15 cellular contexts compared by ENCODE assay signal in genomic region chr3:58531956-58532355, GRCh38. TPM values are rescaled to one million over a fixed set of nuclear protein-coding genes. Genes with fewer than 3 reads are reported as not detected.
A peak's percentile ranks its signal among the peaks of the same experiment; 100 is the strongest.
DNase-seq lines count a peak whose midpoint lies in the region; ATAC-seq, FAIRE-seq and TF ChIP-seq lines count a peak whose summit lies in the region.
"Had no signal": no experiment of that assay in that cellular context is flagged by ENCODE, and none has a peak within 500 bp of the region (broad histone marks: within the 10 kb centered on the region; RNA-seq: fewer than 3 reads in every experiment).

No MANE protein-coding gene starts in this region.

- POLR2A ChIA-PET in activated CD8-positive, alpha-beta T cell treated with anti-CD3 and anti-CD28 coated beads for 36 hours (lab: Charles Lee) = no interaction called here

- H3K27me3 Mint-ChIP-seq in stimulated activated naive CD8-positive, alpha-beta T cell treated with anti-CD3 and anti-CD28 coated beads, Interleukin-15, amount 100 ng/mL, for 72 hours = no peaks in the 10 kb centered on the region
- H3K27me3 Mint-ChIP-seq in astrocyte (ENCODE audit: low read depth, unreplicated experiment) = no peaks in the 10 kb centered on the region
- no peaks in the 10 kb centered on the region for H3K27me3 Mint-ChIP-seq in activated CD8-positive, alpha-beta T cell treated with anti-CD3 and anti-CD28 coated beads for 36 hours
- H3K27me3 Mint-ChIP-seq: progenitor cell of endocrine pancreas; stimulated activated naive B cell treated with anti-CD40 and anti-IgM and Interleukin-4, amounts not matched to agents 10 μg/mL and 1 μg/mL and 100 μg/mL, for 72 hours had no signal

- no peaks in the 10 kb centered on the region for H3K27me3 ChIP-seq in astrocyte (ENCODE audit: insufficient read depth, low read length)
- H3K27me3 ChIP-seq in Peyer's patch = no peaks in the 10 kb centered on the region
- H3K27me3 ChIP-seq: MG63 had no signal

- H3K27ac ChIP-seq in astrocyte (ENCODE audit: low read depth, low read length) = no peak overlapping the region
- no peak overlapping the region for H3K27ac ChIP-seq in Peyer's patch

- H3K36me3 Mint-ChIP-seq in astrocyte (ENCODE audit: low read depth, unreplicated experiment) = peaks cover 3% of the 10 kb centered on the region
- no peaks in the 10 kb centered on the region for H3K36me3 Mint-ChIP-seq in activated CD8-positive, alpha-beta T cell treated with anti-CD3 and anti-CD28 coated beads for 36 hours (ENCODE audit: low read depth)
- H3K36me3 Mint-ChIP-seq: CD8-positive, alpha-beta T cell; stimulated activated naive B cell treated with anti-CD40 and anti-IgM and Interleukin-4, amounts not matched to agents 10 μg/mL and 1 μg/mL and 100 μg/mL, for 72 hours had no signal

- no peak for TF ChIP-seq POLR2A in Peyer's patch (IDR thresholded peaks at IDR 0.05)

- FAIRE-seq in astrocyte (lab: Jason Lieb, UNC) = no peak
- FAIRE-seq in urothelium cell line (lab: Jason Lieb, UNC) = no peak

- intact Hi-C loops in activated CD8-positive, alpha-beta T cell treated with anti-CD3 and anti-CD28 coated beads for 36 hours (cut with micrococcal nuclease) = loop anchor here (2.0 to 10.0 kb wide), 5 partner anchors 40 to 225 kb away; partner anchors contain the start of genes HTD2, KCTD6, PDHB and RPP14

- no peak overlapping the region for H2AFZ ChIP-seq in astrocyte (ENCODE audit: low read depth, low read length)

- peak; percentile 10; the same call in 1 of the 2 replicates for TF ChIP-seq RAD21 in Ishikawa (IDR thresholded peaks at IDR 0.05; ENCODE audit: low read depth)

- TF ChIP-seq EP300 in Ishikawa (IDR thresholded peaks at IDR 0.05; ENCODE audit: borderline replicate concordance) = no peak

- TF ChIP-seq CTCF in astrocyte (IDR thresholded peaks at IDR 0.05; ENCODE audit: insufficient read depth, low read depth, low read length) (peak; percentile 24), Peyer's patch (IDR thresholded peaks at IDR 0.05) (peak in 2 of 6 experiments; percentile 6 to 10)
- no peak for TF ChIP-seq CTCF in activated CD8-positive, alpha-beta T cell treated with anti-CD3 and anti-CD28 coated beads for 36 hours (IDR thresholded peaks at IDR 0.05)

- no peak overlapping the region for H3K27ac Mint-ChIP-seq in stimulated activated naive CD8-positive, alpha-beta T cell treated with anti-CD3 and anti-CD28 coated beads, Interleukin-15, amount 100 ng/mL, for 72 hours
- no peak overlapping the region for H3K27ac Mint-ChIP-seq in astrocyte (ENCODE audit: unreplicated experiment)
- no peak overlapping the region for H3K27ac Mint-ChIP-seq in activated CD8-positive, alpha-beta T cell treated with anti-CD3 and anti-CD28 coated beads for 36 hours
- H3K27ac Mint-ChIP-seq: CD8-positive, alpha-beta T cell had no signal

- no peak overlapping the region for H3K4me3 Mint-ChIP-seq in stimulated activated naive CD8-positive, alpha-beta T cell treated with anti-CD3 and anti-CD28 coated beads, Interleukin-15, amount 100 ng/mL, for 72 hours
- H3K4me3 Mint-ChIP-seq in astrocyte (ENCODE audit: unreplicated experiment) = no peak overlapping the region
- H3K4me3 Mint-ChIP-seq in activated CD8-positive, alpha-beta T cell treated with anti-CD3 and anti-CD28 coated beads for 36 hours = no peak overlapping the region
- H3K4me3 Mint-ChIP-seq: CD8-positive, alpha-beta T cell; stimulated activated naive B cell treated with anti-CD40 and anti-IgM and Interleukin-4, amounts not matched to agents 10 μg/mL and 1 μg/mL and 100 μg/mL, for 72 hours had no signal

- CTCF ChIA-PET in activated CD8-positive, alpha-beta T cell treated with anti-CD3 and anti-CD28 coated beads for 36 hours (lab: Charles Lee) = interaction anchor here (0.6 to 1.6 kb wide), 9 partner anchors 14 to 541 kb away, joined by 3 to 6 read pairs (median 4); no protein-coding TSS in a partner anchor

- ATAC-seq in stimulated activated naive CD8-positive, alpha-beta T cell treated with anti-CD3 and anti-CD28 coated beads, Interleukin-15, Interleukin-2, amounts not matched to agents 100 U/mL and 50 U/mL, for 24 hours = peak; percentile 40
- ATAC-seq in stimulated activated naive CD8-positive, alpha-beta T cell treated with anti-CD3 and anti-CD28 coated beads, Interleukin-15, amount 100 ng/mL, for 72 hours = no peak
- ATAC-seq in activated CD8-positive, alpha-beta T cell treated with anti-CD3 and anti-CD28 coated beads for 36 hours = no peak

- H3K4me1 ChIP-seq in astrocyte (ENCODE audit: insufficient read depth, low read length) (peaks cover 14% of the 10 kb centered on the region), Peyer's patch (peaks cover 0 to 40% (median 4%) of the 10 kb centered on the region in 4 donors)

- DNase-seq in stimulated activated naive CD8-positive, alpha-beta T cell treated with anti-CD3 and anti-CD28 coated beads, Interleukin-15, Interleukin-2, amounts not matched to agents 100 U/mL and 50 U/mL, for 24 hours = no peak
- DNase-seq in stimulated activated naive CD8-positive, alpha-beta T cell treated with anti-CD3 and anti-CD28 coated beads, Interleukin-15, amount 100 ng/mL, for 72 hours = no peak
- DNase-seq in astrocyte (ENCODE audit: low read depth) = no peak
- DNase-seq in urothelium cell line (ENCODE audit: low spot score) = peak; percentile 31
- DNase-seq in Peyer's patch = no peak
- no peak for DNase-seq in activated CD8-positive, alpha-beta T cell treated with anti-CD3 and anti-CD28 coated beads for 36 hours
- no peak for DNase-seq in activated naive CD4-positive, alpha-beta T cell treated with Interleukin-2 at 50 U/mL for 16 hours
- DNase-seq: MG63; NCI-H446 treated with DMSO at 0.1 percent for 48 hours; stimulated activated CD4-positive, alpha-beta T cell treated with anti-CD3 and anti-CD28 coated beads, Interleukin-1b, Interleukin-23, amount 100 ng/mL, for 48 hours had no signal

- no peaks in the 10 kb centered on the region for H3K36me3 ChIP-seq in astrocyte (ENCODE audit: insufficient read depth, low read length)
- H3K36me3 ChIP-seq in Peyer's patch = peaks cover 0 to 64% (median 0%) of the 10 kb centered on the region in 3 donors

- no peaks in the 10 kb centered on the region for H4K20me1 ChIP-seq in astrocyte (ENCODE audit: insufficient read depth, low read length)

- no peak overlapping the region for H3K4me3 ChIP-seq in astrocyte (ENCODE audit: insufficient read depth, low read depth, low read length)
- H3K4me3 ChIP-seq in Peyer's patch = no peak overlapping the region
- H3K4me3 ChIP-seq: MG63 had no signal

- H3K9me3 Mint-ChIP-seq in stimulated activated naive CD8-positive, alpha-beta T cell treated with anti-CD3 and anti-CD28 coated beads, Interleukin-15, amount 100 ng/mL, for 72 hours = no peaks in the 10 kb centered on the region
- H3K9me3 Mint-ChIP-seq in astrocyte (ENCODE audit: unreplicated experiment) = no peaks in the 10 kb centered on the region
- no peaks in the 10 kb centered on the region for H3K9me3 Mint-ChIP-seq in activated CD8-positive, alpha-beta T cell treated with anti-CD3 and anti-CD28 coated beads for 36 hours
- H3K9me3 Mint-ChIP-seq: CD8-positive, alpha-beta T cell; stimulated activated naive B cell treated with anti-CD40 and anti-IgM and Interleukin-4, amounts not matched to agents 10 μg/mL and 1 μg/mL and 100 μg/mL, for 72 hours had no signal

- H3K4me2 ChIP-seq in astrocyte (ENCODE audit: low read length) = no peak overlapping the region

- H3K9me3 ChIP-seq in astrocyte (ENCODE audit: insufficient read depth, low read depth, low read length) (no peaks in the 10 kb centered on the region), Peyer's patch (no peaks in the 10 kb centered on the region)
- H3K9me3 ChIP-seq: MG63 had no signal

- H3K4me1 Mint-ChIP-seq in stimulated activated naive CD8-positive, alpha-beta T cell treated with anti-CD3 and anti-CD28 coated beads, Interleukin-15, amount 100 ng/mL, for 72 hours = peaks cover 27% of the 10 kb centered on the region
- H3K4me1 Mint-ChIP-seq in astrocyte (ENCODE audit: low read depth, unreplicated experiment) = peaks cover 22% of the 10 kb centered on the region
- H3K4me1 Mint-ChIP-seq in activated CD8-positive, alpha-beta T cell treated with anti-CD3 and anti-CD28 coated beads for 36 hours (ENCODE audit: low read depth) = peaks cover 12% of the 10 kb centered on the region

- H3K9ac ChIP-seq in astrocyte (ENCODE audit: low read length) = no peak overlapping the region

- no peaks in the 10 kb centered on the region for H3K79me2 ChIP-seq in astrocyte (ENCODE audit: insufficient read depth, low read length)

TF ChIP-seq in Ishikawa, 13 proteins besides CTCF, POLR2A, EP300 and RAD21:
- TF ChIP-seq EGR1 (IDR thresholded peaks at IDR 0.05) (no peak), NFIC (IDR thresholded peaks at IDR 0.05) (no peak), TEAD4 (IDR thresholded peaks at IDR 0.05) (no peak), CEBPB (IDR thresholded peaks at IDR 0.05) (no peak)

RNA-seq across cellular contexts. Expression of gene ACOX2, which starts 5.0 kb away (rescaled TPM):
- total RNA-seq in astrocyte (2.2 and 2.7 TPM in 2 replicates), Peyer's patch (100 to 1,000 TPM in 3 of 4 donors, 10 to 100 TPM in 1; 54.5 to 162 (median 142) TPM)
- total RNA-seq in activated CD8-positive, alpha-beta T cell treated with anti-CD3 and anti-CD28 coated beads for 36 hours = not detected
- total RNA-seq: CD8-positive, alpha-beta T cell had no signal

RNA-seq across cellular contexts. Expression of gene KCTD6, which starts 40.1 kb away (rescaled TPM):
- total RNA-seq in astrocyte = 7.9 and 10.0 TPM in 2 replicates
- total RNA-seq in Peyer's patch = 10 to 100 TPM; 10.3 to 14.9 (median 11.9) TPM
- 1 to 10 TPM; 5.6 to 5.8 TPM for total RNA-seq in activated CD8-positive, alpha-beta T cell treated with anti-CD3 and anti-CD28 coated beads for 36 hours

RNA-seq across cellular contexts. Expression of gene FAM107A, which starts 45.2 kb away (rescaled TPM):
- total RNA-seq in astrocyte = not detected in 2 replicates
- total RNA-seq in Peyer's patch = 10 to 100 TPM; 11.0 to 93.3 (median 24.3) TPM
- total RNA-seq in activated CD8-positive, alpha-beta T cell treated with anti-CD3 and anti-CD28 coated beads for 36 hours = not detected
- total RNA-seq: CD8-positive, alpha-beta T cell; mononuclear cell; progenitor cell of endocrine pancreas had no signal

Comparison
In these comparisons a context has a peak if more than half of its experiments do, and no peak if none do; other contexts are left out.
1. RNA of gene ACOX2, which starts 5.0 kb away (total RNA-seq): 54.5 to 162 TPM in Peyer's patch; 2.2 to 2.7 TPM in astrocyte and not detected in activated CD8-positive, alpha-beta T cell treated with anti-CD3 and anti-CD28 coated beads for 36 hours; every median in the first group is over 10 times any median in the second.
2. RNA of gene FAM107A, which starts 45.2 kb away (total RNA-seq): 11.0 to 93.3 TPM in Peyer's patch; not detected in astrocyte and not detected in activated CD8-positive, alpha-beta T cell treated with anti-CD3 and anti-CD28 coated beads for 36 hours; every median in the first group is over 10 times any median in the second.